Comparison of ENCODE assay signal across 17 cellular contexts in genomic region chr7:121480566-121481335, GRCh38.
DNase-seq lines count a peak whose midpoint lies in the region; ATAC-seq and TF ChIP-seq lines count a peak whose summit lies in the region.
"Had no signal": no experiment of that assay in that cellular context is flagged by ENCODE, and none has a peak within 500 bp of the region (broad histone marks: within the 10 kb centered on the region; RNA-seq: fewer than 3 reads in every experiment).

No MANE protein-coding gene starts in this region.

- H3K27ac ChIP-seq in PC-3 (ENCODE audit: low read length), result peak overlapping the region; percentile 6; the same call in 1 of the 2 replicates
- H3K27ac ChIP-seq: suprapubic skin, VCaP had no signal

- ATAC-seq in GM19351 (IDR thresholded peaks at IDR 0.05; ENCODE audit: unreplicated experiment), result peak; percentile 73
- ATAC-seq in PC-3, result peak; percentile 9
- no peak for ATAC-seq in activated T-cell treated with anti-CD3 and anti-CD28 coated beads, Interleukin-2, amount 50 U/mL, for 4 hours
- no peak for ATAC-seq in HG02759 (IDR thresholded peaks at IDR 0.05; ENCODE audit: unreplicated experiment)
- no peak for ATAC-seq in HG03159 (IDR thresholded peaks at IDR 0.05; ENCODE audit: unreplicated experiment)

- no peaks in the 10 kb centered on the region for H4K20me1 ChIP-seq in PC-3 (ENCODE audit: low read length)

- H3K4me1 Mint-ChIP-seq in nephron, result peaks cover 16% of the 10 kb centered on the region
- H3K4me1 Mint-ChIP-seq in activated T-cell treated with anti-CD3 and anti-CD28 coated beads, Interleukin-2, amount 50 U/mL, for 4 hours (ENCODE audit: low read depth), result peaks cover 5% of the 10 kb centered on the region

- H3K9me3 ChIP-seq in PC-3 (ENCODE audit: low read length), result no peaks in the 10 kb centered on the region
- H3K9me3 ChIP-seq: suprapubic skin had no signal

- POLR2A ChIA-PET in PC-3 (lab: Charles Lee; ENCODE audit: unreplicated experiment), result interaction anchor here (0.6 kb wide), 1 partner anchor 84 kb away, joined by 3 read pairs; no protein-coding TSS in a partner anchor

- no peaks in the 10 kb centered on the region for H3K79me2 ChIP-seq in PC-3 (ENCODE audit: low read length)

- TF ChIP-seq CTCF in PC-3 (conservative IDR thresholded peaks at IDR 0.05; ENCODE audit: low read depth, low read length), result no peak
- no peak for TF ChIP-seq CTCF in nephron (IDR thresholded peaks at IDR 0.05; ENCODE audit: unreplicated experiment in 3 of 3)

- CTCF ChIA-PET in PC-3 (lab: Charles Lee), result no interaction called here

- no peaks in the 10 kb centered on the region for H3K36me3 ChIP-seq in PC-3 (ENCODE audit: low read depth, low read length)
- H3K36me3 ChIP-seq: suprapubic skin had no signal

- H3K27ac Mint-ChIP-seq in nephron, result peak overlapping the region; percentile 13 to 54 (median 44)

- H3K36me3 Mint-ChIP-seq in nephron (ENCODE audit: low read depth), result no peaks in the 10 kb centered on the region
- H3K36me3 Mint-ChIP-seq in activated T-cell treated with anti-CD3 and anti-CD28 coated beads, Interleukin-2, amount 50 U/mL, for 4 hours (ENCODE audit: insufficient read depth), result no peaks in the 10 kb centered on the region

- BruUV-seq in PC-3 (replicated peaks; lab: Mats Ljungman, UMichigan), result no TSS peak

- no peak overlapping the region for H3K9ac ChIP-seq in PC-3 (ENCODE audit: low read length)

- no peaks in the 10 kb centered on the region for H3K27me3 ChIP-seq in PC-3 (ENCODE audit: low read length)
- H3K27me3 ChIP-seq: suprapubic skin had no signal

- no peaks in the 10 kb centered on the region for H3K9me3 Mint-ChIP-seq in nephron
- no peaks in the 10 kb centered on the region for H3K9me3 Mint-ChIP-seq in activated T-cell treated with anti-CD3 and anti-CD28 coated beads, Interleukin-2, amount 50 U/mL, for 4 hours

- H3K4me3 Mint-ChIP-seq in nephron, result no peak overlapping the region
- no peak overlapping the region for H3K4me3 Mint-ChIP-seq in activated T-cell treated with anti-CD3 and anti-CD28 coated beads, Interleukin-2, amount 50 U/mL, for 4 hours

- no peaks in the 10 kb centered on the region for H3K9me2 ChIP-seq in PC-3 (replicated peaks; ENCODE audit: low read length)

- H2AFZ ChIP-seq in PC-3 (ENCODE audit: low read length), result peak overlapping the region; percentile 73

- no peak overlapping the region for H3K4me3 ChIP-seq in PC-3 (ENCODE audit: low read length)
- H3K4me3 ChIP-seq: suprapubic skin had no signal

- no peaks in the 10 kb centered on the region for H3F3A ChIP-seq in PC-3 (ENCODE audit: low read length, unreplicated experiment)

- intact Hi-C loops in PC-3 (cut with micrococcal nuclease), result loop anchor here (1.0 to 5.0 kb wide), 3 partner anchors 50 to 83 kb away; partner anchors contain the start of gene FAM3C

- no peaks in the 10 kb centered on the region for H3K27me3 Mint-ChIP-seq in nephron (ENCODE audit: low read depth)
- H3K27me3 Mint-ChIP-seq in activated T-cell treated with anti-CD3 and anti-CD28 coated beads, Interleukin-2, amount 50 U/mL, for 4 hours (ENCODE audit: low read depth), result peaks cover 3% of the 10 kb centered on the region

- no peak for DNase-seq in PC-3
- DNase-seq in dedifferentiated amniotic fluid mesenchymal stem cell (ENCODE audit: extremely low spot score), result peak; percentile 29
- DNase-seq in activated T-cell treated with anti-CD3 and anti-CD28 coated beads, Interleukin-2, amount 50 U/mL, for 4 hours, result no peak
- no peak for DNase-seq in iPS-NIHi11 (ENCODE audit: low spot score)
- DNase-seq: activated gamma-delta T cell; DMS 273 treated with DMSO at 0.1 percent for 48 hours; Karpas-422; kidney; NCI-H1694 treated with DMSO at 0.1 percent for 48 hours; SHP77; stimulated activated CD4-positive, alpha-beta T cell treated with anti-CD3 and anti-CD28 coated beads, Interleukin-15, amount 100 ng/mL, for 24 hours had no signal

- H3K4me1 ChIP-seq in PC-3 (ENCODE audit: insufficient read depth, low read length), result peaks cover 12% of the 10 kb centered on the region

- peak overlapping the region; percentile 19; the same call in 1 of the 2 replicates for H3K4me2 ChIP-seq in PC-3 (ENCODE audit: low read length)

Comparison
In these comparisons a context has a peak if more than half of its experiments do, and no peak if none do; other contexts are left out.
1. ATAC-seq: peak in GM19351 (single experiment) and PC-3 (single experiment); none in activated T-cell treated with anti-CD3 and anti-CD28 coated beads, Interleukin-2, amount 50 U/mL, for 4 hours (0 of 2), HG02759 (single experiment) and HG03159 (single experiment).